ENCODE assay signal across 8 cellular contexts in genomic region chr7:121395961-121396757, GRCh38. TPM values are rescaled to one million over a fixed set of nuclear protein-coding genes. Genes with fewer than 3 reads are reported as not detected.
DNase-seq lines count a peak whose midpoint lies in the region; ATAC-seq and TF ChIP-seq lines count a peak whose summit lies in the region.

A gene with protein sequence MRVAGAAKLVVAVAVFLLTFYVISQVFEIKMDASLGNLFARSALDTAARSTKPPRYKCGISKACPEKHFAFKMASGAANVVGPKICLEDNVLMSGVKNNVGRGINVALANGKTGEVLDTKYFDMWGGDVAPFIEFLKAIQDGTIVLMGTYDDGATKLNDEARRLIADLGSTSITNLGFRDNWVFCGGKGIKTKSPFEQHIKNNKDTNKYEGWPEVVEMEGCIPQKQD (minus strand): TSS chr7:121396308. CDS start chr7:121382969, 13,339 bp downstream.

- H3K9me3 Mint-ChIP-seq in WTC11: peaks cover 11% of the 10 kb centered on the region

- H3K27ac ChIP-seq in AG04450 (ENCODE audit: low read depth, low read length): peak within 1 kb of the TSS; percentile 48

- peaks cover 20% of the 10 kb centered on the region for H3K4me1 Mint-ChIP-seq in WTC11

- ATAC-seq in GM18868 (IDR thresholded peaks at IDR 0.05; ENCODE audit: unreplicated experiment): peak; percentile 85
- peak; percentile 78 for ATAC-seq in HG03108 (IDR thresholded peaks at IDR 0.05; ENCODE audit: unreplicated experiment)
- peak; percentile 95 for ATAC-seq in WTC11

- no peaks in the 10 kb centered on the region for H3K27me3 Mint-ChIP-seq in WTC11 (ENCODE audit: low read depth)

- H3K27ac Mint-ChIP-seq in WTC11: peak within 1 kb of the TSS; percentile 87

- TF ChIP-seq CTCF in AG04450 (IDR thresholded peaks at IDR 0.05; ENCODE audit: low read depth, low read length) (peak; percentile 70), WTC11 (IDR thresholded peaks at IDR 0.05) (peak; percentile 89), cardiac fibroblast (IDR thresholded peaks at IDR 0.05; ENCODE audit: low read depth, low read length) (peak; percentile 39)

- H3K4me3 Mint-ChIP-seq in WTC11: peak within 1 kb of the TSS; percentile 93

- POLR2A ChIA-PET in AG04450 (lab: Yijun Ruan, JAX): interaction anchor here (0.6 to 1.7 kb wide), 11 partner anchors 9 to 565 kb away, joined by 3 to 7 read pairs (median 3); partner anchors contain the start of gene ING3
- POLR2A ChIA-PET in WTC11 (lab: Charles Lee): interaction anchor here (0.5 to 2.9 kb wide), 10 partner anchors 9 to 477 kb away, joined by 3 to 9 read pairs (median 3); no protein-coding TSS in a partner anchor

- H3K27me3 ChIP-seq in AG04450 (ENCODE audit: control insufficient read depth, insufficient read depth, low read length): no peaks in the 10 kb centered on the region

- H3K9me3 ChIP-seq in AG04450 (ENCODE audit: control insufficient read depth, insufficient read depth, low read length): no peaks in the 10 kb centered on the region

- peak; percentile 79 for DNase-seq in AG04450 (ENCODE audit: low read depth, low spot score)
- peak; percentile 91 for DNase-seq in NCI-H2196 treated with DMSO at 0.1 percent for 48 hours (lab: John Stamatoyannopoulos, UW; ENCODE audit: unreplicated experiment)
- peak; percentile 90 for DNase-seq in WTC11 (ENCODE audit: low spot score)
- DNase-seq in cardiac fibroblast (ENCODE audit: low read depth in 2 of 2): peak; percentile 91 to 96
- peak; percentile 92 for DNase-seq in inferior parietal cortex (ENCODE audit: extremely low spot score)
- peak; percentile 73 to 82 for DNase-seq in stimulated activated CD4-positive, alpha-beta T cell treated with anti-CD3 and anti-CD28 coated beads, Interleukin-12 subunit alpha, Interleukin-12 subunit beta, amount 100 ng/mL, for 24 hours (ENCODE audit: low read depth in 2 of 2)

- H3K36me3 Mint-ChIP-seq in WTC11: peaks cover 12% of the 10 kb centered on the region

- CTCF ChIA-PET in AG04450 (lab: Charles Lee) (interaction anchor here (0.5 to 4.6 kb wide), 64 partner anchors 9 to 877 kb away, joined by 3 to 107 read pairs (median 4); no protein-coding TSS in a partner anchor), WTC11 (lab: Charles Lee) (interaction anchor here (0.6 to 3.6 kb wide), 55 partner anchors 8 to 636 kb away, joined by 3 to 27 read pairs (median 4); partner anchors contain the start of gene WNT16)

- H3K4me3 ChIP-seq in AG04450 (ENCODE audit: low read depth, low read length) (peak within 1 kb of the TSS; percentile 76), cardiac fibroblast (replicated peaks in 1 of 2; ENCODE audit: low read depth in 2 of 2, low read length in 2 of 2) (peak within 1 kb of the TSS; percentile 68 to 77)

TF ChIP-seq in WTC11, 78 proteins besides CTCF, POLR2A, EP300 and RAD21 (continues in another document):
- TF ChIP-seq MYBL2 (CRISPR knock-in tag; IDR thresholded peaks at IDR 0.05) (peak; percentile 89), FOXJ3 (CRISPR knock-in tag; IDR thresholded peaks at IDR 0.05; ENCODE audit: borderline replicate concordance) (no peak), SMAD4 (CRISPR knock-in tag; IDR thresholded peaks at IDR 0.05) (no peak), ELF4 (CRISPR knock-in tag; IDR thresholded peaks at IDR 0.05; ENCODE audit: low read depth) (peak; percentile 56; the same call in 1 of the 2 replicates), ZNF232 (CRISPR knock-in tag; IDR thresholded peaks at IDR 0.05) (no peak), ZNF423 (CRISPR knock-in tag; IDR thresholded peaks at IDR 0.05) (no peak), FOXP1 (CRISPR knock-in tag; IDR thresholded peaks at IDR 0.05; ENCODE audit: borderline replicate concordance) (peak; percentile 63; the same call in 1 of the 2 replicates), E2F4 (CRISPR knock-in tag; IDR thresholded peaks at IDR 0.05; ENCODE audit: borderline replicate concordance, low read depth) (no peak)
- TF ChIP-seq, protein P1, sequence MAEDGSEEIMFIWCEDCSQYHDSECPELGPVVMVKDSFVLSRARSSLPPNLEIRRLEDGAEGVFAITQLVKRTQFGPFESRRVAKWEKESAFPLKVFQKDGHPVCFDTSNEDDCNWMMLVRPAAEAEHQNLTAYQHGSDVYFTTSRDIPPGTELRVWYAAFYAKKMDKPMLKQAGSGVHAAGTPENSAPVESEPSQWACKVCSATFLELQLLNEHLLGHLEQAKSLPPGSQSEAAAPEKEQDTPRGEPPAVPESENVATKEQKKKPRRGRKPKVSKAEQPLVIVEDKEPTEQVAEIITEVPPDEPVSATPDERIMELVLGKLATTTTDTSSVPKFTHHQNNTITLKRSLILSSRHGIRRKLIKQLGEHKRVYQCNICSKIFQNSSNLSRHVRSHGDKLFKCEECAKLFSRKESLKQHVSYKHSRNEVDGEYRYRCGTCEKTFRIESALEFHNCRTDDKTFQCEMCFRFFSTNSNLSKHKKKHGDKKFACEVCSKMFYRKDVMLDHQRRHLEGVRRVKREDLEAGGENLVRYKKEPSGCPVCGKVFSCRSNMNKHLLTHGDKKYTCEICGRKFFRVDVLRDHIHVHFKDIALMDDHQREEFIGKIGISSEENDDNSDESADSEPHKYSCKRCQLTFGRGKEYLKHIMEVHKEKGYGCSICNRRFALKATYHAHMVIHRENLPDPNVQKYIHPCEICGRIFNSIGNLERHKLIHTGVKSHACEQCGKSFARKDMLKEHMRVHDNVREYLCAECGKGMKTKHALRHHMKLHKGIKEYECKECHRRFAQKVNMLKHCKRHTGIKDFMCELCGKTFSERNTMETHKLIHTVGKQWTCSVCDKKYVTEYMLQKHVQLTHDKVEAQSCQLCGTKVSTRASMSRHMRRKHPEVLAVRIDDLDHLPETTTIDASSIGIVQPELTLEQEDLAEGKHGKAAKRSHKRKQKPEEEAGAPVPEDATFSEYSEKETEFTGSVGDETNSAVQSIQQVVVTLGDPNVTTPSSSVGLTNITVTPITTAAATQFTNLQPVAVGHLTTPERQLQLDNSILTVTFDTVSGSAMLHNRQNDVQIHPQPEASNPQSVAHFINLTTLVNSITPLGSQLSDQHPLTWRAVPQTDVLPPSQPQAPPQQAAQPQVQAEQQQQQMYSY (CRISPR knock-in tag; IDR thresholded peaks at IDR 0.05): no peak
- TF ChIP-seq, protein P2, sequence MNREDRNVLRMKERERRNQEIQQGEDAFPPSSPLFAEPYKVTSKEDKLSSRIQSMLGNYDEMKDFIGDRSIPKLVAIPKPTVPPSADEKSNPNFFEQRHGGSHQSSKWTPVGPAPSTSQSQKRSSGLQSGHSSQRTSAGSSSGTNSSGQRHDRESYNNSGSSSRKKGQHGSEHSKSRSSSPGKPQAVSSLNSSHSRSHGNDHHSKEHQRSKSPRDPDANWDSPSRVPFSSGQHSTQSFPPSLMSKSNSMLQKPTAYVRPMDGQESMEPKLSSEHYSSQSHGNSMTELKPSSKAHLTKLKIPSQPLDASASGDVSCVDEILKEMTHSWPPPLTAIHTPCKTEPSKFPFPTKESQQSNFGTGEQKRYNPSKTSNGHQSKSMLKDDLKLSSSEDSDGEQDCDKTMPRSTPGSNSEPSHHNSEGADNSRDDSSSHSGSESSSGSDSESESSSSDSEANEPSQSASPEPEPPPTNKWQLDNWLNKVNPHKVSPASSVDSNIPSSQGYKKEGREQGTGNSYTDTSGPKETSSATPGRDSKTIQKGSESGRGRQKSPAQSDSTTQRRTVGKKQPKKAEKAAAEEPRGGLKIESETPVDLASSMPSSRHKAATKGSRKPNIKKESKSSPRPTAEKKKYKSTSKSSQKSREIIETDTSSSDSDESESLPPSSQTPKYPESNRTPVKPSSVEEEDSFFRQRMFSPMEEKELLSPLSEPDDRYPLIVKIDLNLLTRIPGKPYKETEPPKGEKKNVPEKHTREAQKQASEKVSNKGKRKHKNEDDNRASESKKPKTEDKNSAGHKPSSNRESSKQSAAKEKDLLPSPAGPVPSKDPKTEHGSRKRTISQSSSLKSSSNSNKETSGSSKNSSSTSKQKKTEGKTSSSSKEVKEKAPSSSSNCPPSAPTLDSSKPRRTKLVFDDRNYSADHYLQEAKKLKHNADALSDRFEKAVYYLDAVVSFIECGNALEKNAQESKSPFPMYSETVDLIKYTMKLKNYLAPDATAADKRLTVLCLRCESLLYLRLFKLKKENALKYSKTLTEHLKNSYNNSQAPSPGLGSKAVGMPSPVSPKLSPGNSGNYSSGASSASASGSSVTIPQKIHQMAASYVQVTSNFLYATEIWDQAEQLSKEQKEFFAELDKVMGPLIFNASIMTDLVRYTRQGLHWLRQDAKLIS (CRISPR knock-in tag; IDR thresholded peaks at IDR 0.05; ENCODE audit: borderline replicate concordance): peak; percentile 96; the same call in 1 of the 2 replicates
- TF ChIP-seq, protein P3, sequence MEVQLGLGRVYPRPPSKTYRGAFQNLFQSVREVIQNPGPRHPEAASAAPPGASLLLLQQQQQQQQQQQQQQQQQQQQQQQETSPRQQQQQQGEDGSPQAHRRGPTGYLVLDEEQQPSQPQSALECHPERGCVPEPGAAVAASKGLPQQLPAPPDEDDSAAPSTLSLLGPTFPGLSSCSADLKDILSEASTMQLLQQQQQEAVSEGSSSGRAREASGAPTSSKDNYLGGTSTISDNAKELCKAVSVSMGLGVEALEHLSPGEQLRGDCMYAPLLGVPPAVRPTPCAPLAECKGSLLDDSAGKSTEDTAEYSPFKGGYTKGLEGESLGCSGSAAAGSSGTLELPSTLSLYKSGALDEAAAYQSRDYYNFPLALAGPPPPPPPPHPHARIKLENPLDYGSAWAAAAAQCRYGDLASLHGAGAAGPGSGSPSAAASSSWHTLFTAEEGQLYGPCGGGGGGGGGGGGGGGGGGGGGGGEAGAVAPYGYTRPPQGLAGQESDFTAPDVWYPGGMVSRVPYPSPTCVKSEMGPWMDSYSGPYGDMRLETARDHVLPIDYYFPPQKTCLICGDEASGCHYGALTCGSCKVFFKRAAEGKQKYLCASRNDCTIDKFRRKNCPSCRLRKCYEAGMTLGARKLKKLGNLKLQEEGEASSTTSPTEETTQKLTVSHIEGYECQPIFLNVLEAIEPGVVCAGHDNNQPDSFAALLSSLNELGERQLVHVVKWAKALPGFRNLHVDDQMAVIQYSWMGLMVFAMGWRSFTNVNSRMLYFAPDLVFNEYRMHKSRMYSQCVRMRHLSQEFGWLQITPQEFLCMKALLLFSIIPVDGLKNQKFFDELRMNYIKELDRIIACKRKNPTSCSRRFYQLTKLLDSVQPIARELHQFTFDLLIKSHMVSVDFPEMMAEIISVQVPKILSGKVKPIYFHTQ (CRISPR knock-in tag; IDR thresholded peaks at IDR 0.05): no peak

RNA-seq across cellular contexts. Expression of the gene that starts here (rescaled TPM):
- polyA plus RNA-seq in AG04450 (2011; rRNA removed): 33.2 and 48.7 TPM in 2 replicates
- polyA minus RNA-seq in AG04450 (2011; rRNA and poly(A)+ RNA removed): 7.2 and 15.0 TPM in 2 replicates
- 51.2 to 65.7 TPM (median 54.4 TPM) in 3 replicates for total RNA-seq in WTC11 (2021)

Comparison
In these comparisons a context has a peak if more than half of its experiments do, and no peak if none do; other contexts are left out.
1. Peak in every context shown above with its lines: DNase-seq, ATAC-seq, H3K4me3 ChIP-seq and H3K27ac ChIP-seq.
2. CTCF ChIP-seq: peak in every context shown above with its lines; median percentile 89 in WTC11; 70 in AG04450; 39 in cardiac fibroblast.